In genomic region chr4:87497141-87497540, GRCh38 we compare ENCODE assay signal across 12 cellular contexts. TPM values are rescaled to one million over a fixed set of nuclear protein-coding genes. Genes with fewer than 3 reads are reported as not detected.
DNase-seq lines count a peak whose midpoint lies in the region; ATAC-seq and TF ChIP-seq lines count a peak whose summit lies in the region.
"Had no signal": no experiment of that assay in that cellular context is flagged by ENCODE, and none has a peak within 500 bp of the region (broad histone marks: within the 10 kb centered on the region; RNA-seq: fewer than 3 reads in every experiment).

No MANE protein-coding gene starts in this region.

- DNase-seq in left ventricle myocardium inferior (no peak), left cardiac atrium (no peak), Panc1 (ENCODE audit: low read depth, low spot score) (no peak), foreskin keratinocyte (no peak), upper lobe of right lung (no peak), NCI-H2227 treated with DMSO at 0.1 percent for 48 hours (lab: John Stamatoyannopoulos, UW) (no peak), GF-D8 (lab: John Stamatoyannopoulos, UW) (no peak), NCI-H748 (lab: John Stamatoyannopoulos, UW; ENCODE audit: unreplicated experiment) (no peak)
- DNase-seq: activated B cell treated with CpG ODN at 0.5 μM for 24 hours, NCI-H1092 treated with DMSO at 0.1 percent for 48 hours had no signal

- ATAC-seq in left cardiac atrium (no peak), Panc1 (no peak), foreskin keratinocyte (no peak), upper lobe of right lung (no peak)

- CTCF ChIA-PET in Panc1 (lab: Charles Lee) = no interaction called here

- peaks cover 70% of the 10 kb centered on the region for H3K36me3 ChIP-seq in left ventricle myocardium inferior
- no peaks in the 10 kb centered on the region for H3K36me3 ChIP-seq in Panc1 (ENCODE audit: control insufficient read depth, insufficient read depth, low read length)
- H3K36me3 ChIP-seq in upper lobe of right lung = peaks cover 18% of the 10 kb centered on the region
- H3K36me3 ChIP-seq: HAP-1 had no signal

- no TSS peak for BruUV-seq in Panc1 (replicated peaks; lab: Mats Ljungman, UMichigan)

- intact Hi-C loops in left ventricle myocardium inferior (cut with micrococcal nuclease) = no loop called here
- intact Hi-C loops in left cardiac atrium (cut with DNase I) = no loop called here
- intact Hi-C loops in Panc1 (cut with micrococcal nuclease; ENCODE audit: unreplicated experiment) = no loop called here
- intact Hi-C loops in upper lobe of right lung (cut with DNase I) = no loop called here

- POLR2A ChIA-PET in Panc1 (lab: Charles Lee) = no interaction called here

- H3K4me3 ChIP-seq in left ventricle myocardium inferior (no peak overlapping the region), Panc1 (ENCODE audit: low read depth in 2 of 2, low read length in 2 of 2) (no peak overlapping the region), upper lobe of right lung (no peak overlapping the region)
- H3K4me3 ChIP-seq: HAP-1 had no signal

- H3K4me1 ChIP-seq in left ventricle myocardium inferior (peaks cover 69% of the 10 kb centered on the region), Panc1 (ENCODE audit: control insufficient read depth, insufficient read depth, low read length) (no peaks in the 10 kb centered on the region), foreskin keratinocyte (no peaks in the 10 kb centered on the region), upper lobe of right lung (peaks cover 14% of the 10 kb centered on the region)
- H3K4me1 ChIP-seq: HAP-1 had no signal

- peak; percentile 42 for TF ChIP-seq CTCF in left ventricle myocardium inferior (IDR thresholded peaks at IDR 0.05; ENCODE audit: borderline replicate concordance)
- TF ChIP-seq CTCF in Panc1 (IDR thresholded peaks at IDR 0.05) = peak; percentile 44
- TF ChIP-seq CTCF in foreskin keratinocyte (conservative IDR thresholded peaks at IDR 0.05) = peak; percentile 54
- TF ChIP-seq CTCF in upper lobe of right lung (IDR thresholded peaks at IDR 0.05) = peak; percentile 36

- H3K27me3 ChIP-seq in left ventricle myocardium inferior (ENCODE audit: low read depth) (no peaks in the 10 kb centered on the region), Panc1 (ENCODE audit: control insufficient read depth, insufficient read depth, low read length) (no peaks in the 10 kb centered on the region), foreskin keratinocyte (no peaks in the 10 kb centered on the region), upper lobe of right lung (no peaks in the 10 kb centered on the region)

- H3K27ac ChIP-seq in left ventricle myocardium inferior (replicated peaks) (peak overlapping the region; percentile 69), Panc1 (ENCODE audit: low read length) (no peak overlapping the region), foreskin keratinocyte (no peak overlapping the region), upper lobe of right lung (no peak overlapping the region)

- no peaks in the 10 kb centered on the region for H3K9me3 ChIP-seq in left ventricle myocardium inferior (replicated peaks)
- H3K9me3 ChIP-seq in Panc1 (ENCODE audit: control insufficient read depth, insufficient read depth, low read depth, low read length) = no peaks in the 10 kb centered on the region
- H3K9me3 ChIP-seq in upper lobe of right lung = no peaks in the 10 kb centered on the region
- H3K9me3 ChIP-seq: HAP-1 had no signal

- in situ Hi-C loops in Panc1 (cut with HindIII; ENCODE audit: low pct_unique_long_range_greater_than_20kb, low sequenced_read_pairs) = no loop called here

RNA-seq across cellular contexts. Expression of gene SPARCL1, which starts 32.0 kb away (rescaled TPM):
- total RNA-seq in left ventricle myocardium inferior (292 TPM), left cardiac atrium (100 to 1,000 TPM; 435 to 482 TPM), Panc1 (2021; ENCODE audit: unreplicated experiment) (0.57 TPM), foreskin keratinocyte (not detected in 2 replicates), upper lobe of right lung (369 TPM)
- not detected for polyA plus RNA-seq in Panc1 (2012; ENCODE audit: insufficient read length)
- not detected in 2 replicates for polyA plus RNA-seq in foreskin keratinocyte
- total RNA-seq: activated B cell treated with CpG ODN at 0.5 μM for 24 hours, G401 had no signal

Comparison
In these comparisons a context has a peak if more than half of its experiments do, and no peak if none do; other contexts are left out.
1. RNA of gene SPARCL1, which starts 32.0 kb away (total RNA-seq): 435 to 482 TPM in left cardiac atrium, 369 TPM in upper lobe of right lung (single experiment) and 292 TPM in left ventricle myocardium inferior (single experiment); 0.57 TPM in Panc1 (single experiment) and not detected in foreskin keratinocyte; every median in the first group is over 100 times any median in the second.
2. Peak in every context shown above with its lines, with median percentiles within 50 percentile points of each other: CTCF ChIP-seq.